8 cellular contexts compared by ENCODE assay signal in genomic region chr12:95820096-95820703, GRCh38. TPM values are rescaled to one million over a fixed set of nuclear protein-coding genes. Genes with fewer than 3 reads are reported as not detected.
DNase-seq lines count a peak whose midpoint lies in the region; ATAC-seq and TF ChIP-seq lines count a peak whose summit lies in the region.

No MANE protein-coding gene starts in this region.

- H3K27me3 ChIP-seq in H9 (ENCODE audit: insufficient read depth, low read length) (no peaks in the 10 kb centered on the region), endodermal cell (ENCODE audit: control insufficient read depth, insufficient read depth, low read length, poor library complexity, severe bottlenecking) (no peaks in the 10 kb centered on the region), osteoblast (ENCODE audit: insufficient read depth, low read length) (peaks cover 23% of the 10 kb centered on the region)
- H3K27me3 ChIP-seq in CD8-positive, alpha-beta T cell (ENCODE audit: insufficient read depth, low read length) = no peaks in the 10 kb centered on the region

- H2BK5ac ChIP-seq in H9 (ENCODE audit: insufficient read length, low read length) = no peak overlapping the region

- H3K9me3 Mint-ChIP-seq in H9 (no peaks in the 10 kb centered on the region), endodermal cell (no peaks in the 10 kb centered on the region)
- no peaks in the 10 kb centered on the region for H3K9me3 Mint-ChIP-seq in CD8-positive, alpha-beta T cell

- H3K4me1 Mint-ChIP-seq in H9 (no peaks in the 10 kb centered on the region), endodermal cell (peaks cover 3% of the 10 kb centered on the region)
- no peaks in the 10 kb centered on the region for H3K4me1 Mint-ChIP-seq in CD8-positive, alpha-beta T cell (ENCODE audit: low read depth)

- no peaks in the 10 kb centered on the region for H3K79me2 ChIP-seq in H9 (ENCODE audit: insufficient read depth, low read length)
- H3K79me2 ChIP-seq in osteoblast (ENCODE audit: insufficient read depth, low read length) = no peaks in the 10 kb centered on the region

- H3K4me1 ChIP-seq in H9 (ENCODE audit: insufficient read depth, low read length) (no peaks in the 10 kb centered on the region), endodermal cell (ENCODE audit: control insufficient read depth, insufficient read depth, low read length) (no peaks in the 10 kb centered on the region), osteoblast (ENCODE audit: insufficient read depth, low read length) (no peaks in the 10 kb centered on the region)
- H3K4me1 ChIP-seq in CD8-positive, alpha-beta T cell (ENCODE audit: insufficient read depth, low read length) = no peaks in the 10 kb centered on the region

- no peak overlapping the region for H3K23ac ChIP-seq in H9 (ENCODE audit: insufficient read length, low read depth, low read length)

- H3K36me3 Mint-ChIP-seq in H9 (ENCODE audit: insufficient read depth in 1 of 3, low read depth in 3 of 3) (no peaks in the 10 kb centered on the region), endodermal cell (ENCODE audit: low read depth) (no peaks in the 10 kb centered on the region)
- H3K36me3 Mint-ChIP-seq in CD8-positive, alpha-beta T cell = no peaks in the 10 kb centered on the region

- H3K4ac ChIP-seq in H9 (ENCODE audit: low read depth, low read length) = no peak overlapping the region

- POLR2A ChIA-PET in CD8-positive, alpha-beta T cell (lab: Charles Lee) = no interaction called here

- no peaks in the 10 kb centered on the region for H3K23me2 ChIP-seq in H9 (ENCODE audit: insufficient read length, low read depth, low read length, poor library complexity, severe bottlenecking)

- CTCF ChIA-PET in CD8-positive, alpha-beta T cell (lab: Charles Lee) = no interaction called here

- no peak overlapping the region for H3K18ac ChIP-seq in H9 (ENCODE audit: insufficient read length, low read depth, low read length)

- H4K8ac ChIP-seq in H9 (replicated peaks; ENCODE audit: insufficient read length, low read depth, low read length) = no peak overlapping the region

- H2BK120ac ChIP-seq in H9 (ENCODE audit: low read depth, low read length, poor library complexity, severe bottlenecking) = no peak overlapping the region

- DNase-seq in H9 = no peak
- peak; percentile 64 for DNase-seq in NCI-H748 treated with DMSO at 0.1 percent for 48 hours (lab: John Stamatoyannopoulos, UW)
- DNase-seq in endodermal cell = no peak
- peak; percentile 66 for DNase-seq in osteoblast (ENCODE audit: insufficient read length, low spot score, missing footprints)
- DNase-seq in GDM1 (lab: John Stamatoyannopoulos, UW) = no peak
- DNase-seq in stimulated activated CD4-positive, alpha-beta T cell treated with anti-CD3 and anti-CD28 coated beads, Interleukin-4, amount 100 ng/mL, for 4 hours = no peak
- DNase-seq in CD8-positive, alpha-beta T cell = no peak

- intact Hi-C loops in CD8-positive, alpha-beta T cell (cut with DNase I, micrococcal nuclease) = loop anchor here in 1 of 2 experiments (5.0 kb wide), 1 partner anchor 177 kb away; the partner anchor contains the start of gene HAL

- no peak overlapping the region for H3T11ph ChIP-seq in H9 (ENCODE audit: low read length)

- H2AFZ ChIP-seq in H9 (ENCODE audit: low read length) = no peak overlapping the region
- H2AFZ ChIP-seq in osteoblast (ENCODE audit: low read length) = no peak overlapping the region

- no peaks in the 10 kb centered on the region for H3K36me3 ChIP-seq in endodermal cell (ENCODE audit: control insufficient read depth, insufficient read depth, low read length)
- no peaks in the 10 kb centered on the region for H3K36me3 ChIP-seq in osteoblast (ENCODE audit: insufficient read depth, low read length)
- no peaks in the 10 kb centered on the region for H3K36me3 ChIP-seq in CD8-positive, alpha-beta T cell (ENCODE audit: insufficient read depth, low read length)

- H3K4me2 ChIP-seq in H9 (ENCODE audit: insufficient read depth, insufficient read length, low read length) (no peak overlapping the region), osteoblast (ENCODE audit: insufficient read depth, low read length) (no peak overlapping the region)

- no peak for ATAC-seq in CD8-positive, alpha-beta T cell

- no peak overlapping the region for H4K5ac ChIP-seq in H9 (ENCODE audit: insufficient read length, low read depth, low read length)

- no peak overlapping the region for H4K91ac ChIP-seq in H9 (ENCODE audit: insufficient read length, low read depth, low read length)

- no peak overlapping the region for H2BK15ac ChIP-seq in H9 (ENCODE audit: low read depth, low read length)

- H3K9ac ChIP-seq in H9 (ENCODE audit: extremely low read depth, insufficient read length, low read length) (no peak overlapping the region), endodermal cell (ENCODE audit: extremely low read depth, low read length, poor library complexity, severe bottlenecking) (no peak overlapping the region)

- H2BK12ac ChIP-seq in H9 (ENCODE audit: insufficient read length, low read depth, low read length) = no peak overlapping the region

- H3K9me3 ChIP-seq in H9 (ENCODE audit: control insufficient read depth, low read depth, low read length) (no peaks in the 10 kb centered on the region), endodermal cell (ENCODE audit: control insufficient read depth, low read length) (no peaks in the 10 kb centered on the region), osteoblast (ENCODE audit: low read depth, low read length) (no peaks in the 10 kb centered on the region)
- no peaks in the 10 kb centered on the region for H3K9me3 ChIP-seq in CD8-positive, alpha-beta T cell (ENCODE audit: low read length)

- H3K27ac ChIP-seq in 22Rv1 (no peak overlapping the region), H9 (ENCODE audit: insufficient read length, low read depth, low read length) (no peak overlapping the region), endodermal cell (ENCODE audit: low read depth, low read length) (no peak overlapping the region), osteoblast (ENCODE audit: low read depth, low read length) (no peak overlapping the region)
- H3K27ac ChIP-seq in CD8-positive, alpha-beta T cell (ENCODE audit: low read depth, low read length) = no peak overlapping the region

- H3K79me1 ChIP-seq in H9 (ENCODE audit: insufficient read depth, low read depth, low read length, poor library complexity, severe bottlenecking) = no peaks in the 10 kb centered on the region

- no peak overlapping the region for H3K4me3 ChIP-seq in endodermal cell (ENCODE audit: low read length)
- no peak overlapping the region for H3K4me3 ChIP-seq in osteoblast (ENCODE audit: insufficient read depth, low read length)
- H3K4me3 ChIP-seq in CD8-positive, alpha-beta T cell (ENCODE audit: low read depth, low read length) = no peak overlapping the region

- no peaks in the 10 kb centered on the region for H4K20me1 ChIP-seq in H9 (ENCODE audit: control insufficient read depth, insufficient read depth, insufficient read length)
- no peaks in the 10 kb centered on the region for H4K20me1 ChIP-seq in osteoblast (ENCODE audit: insufficient read depth, low read length)

- no peak overlapping the region for H3K4me3 Mint-ChIP-seq in H9
- H3K4me3 Mint-ChIP-seq in endodermal cell = no peak overlapping the region
- no peak overlapping the region for H3K4me3 Mint-ChIP-seq in CD8-positive, alpha-beta T cell

- no peak overlapping the region for H3K27ac Mint-ChIP-seq in H9
- H3K27ac Mint-ChIP-seq in endodermal cell = no peak overlapping the region
- no peak overlapping the region for H3K27ac Mint-ChIP-seq in CD8-positive, alpha-beta T cell

- peak; percentile 92 for TF ChIP-seq CTCF in 22Rv1 (IDR thresholded peaks at IDR 0.05)
- TF ChIP-seq CTCF in H9 (conservative IDR thresholded peaks at IDR 0.05) = peak; percentile 69
- TF ChIP-seq CTCF in endodermal cell (conservative IDR thresholded peaks at IDR 0.05) = peak; percentile 82
- TF ChIP-seq CTCF in osteoblast (IDR thresholded peaks at IDR 0.05; ENCODE audit: extremely low read depth, low read depth, low read length) = peak; percentile 74
- TF ChIP-seq CTCF in CD8-positive, alpha-beta T cell (IDR thresholded peaks at IDR 0.05) = no peak

- no CpG with 5 or more reads among the region's 1 CpG for WGBS in H9 (ENCODE audit: extremely low coverage, insufficient read length, low lambda C conversion rate)
- WGBS in endodermal cell (ENCODE audit: insufficient coverage in 1 of 2, insufficient read length in 1 of 2), 2 experiments = 0% methylated on average over 1 of the region's 1 CpG; no CpG with 5 or more reads in 1 of the 2 experiments

- no peak overlapping the region for H3K56ac ChIP-seq in H9 (ENCODE audit: insufficient read length, low read depth, low read length)

- no peak overlapping the region for H2AK5ac ChIP-seq in H9 (ENCODE audit: insufficient read length, low read length)

- H3K27me3 Mint-ChIP-seq in H9 (ENCODE audit: low read depth) = no peaks in the 10 kb centered on the region
- no peaks in the 10 kb centered on the region for H3K27me3 Mint-ChIP-seq in endodermal cell (ENCODE audit: insufficient read depth)
- H3K27me3 Mint-ChIP-seq in CD8-positive, alpha-beta T cell (ENCODE audit: low read depth) = peaks cover 17% of the 10 kb centered on the region

- no peak overlapping the region for H3K14ac ChIP-seq in H9 (ENCODE audit: insufficient read depth, low read length)

- no peak overlapping the region for H2BK20ac ChIP-seq in H9 (ENCODE audit: low read depth, low read length, poor library complexity, severe bottlenecking)

RNA-seq across cellular contexts. Expression of gene NTN4, which starts 29.6 kb away (rescaled TPM):
- total RNA-seq in H9 (2021) (0.13 and 0.17 TPM in 2 replicates), endodermal cell (10 to 100 TPM; 57.4 to 58.2 TPM), osteoblast (45.1 and 47.8 TPM in 2 replicates)
- 14.5 TPM for polyA plus RNA-seq in endodermal cell (2013, experiment 1 of 2)
- polyA plus RNA-seq in endodermal cell (2013, experiment 2 of 2) = 15.6 TPM
- total RNA-seq in CD8-positive, alpha-beta T cell = under 1 TPM; 0.14 to 0.47 TPM

RNA-seq across cellular contexts. Expression of gene SNRPF, which starts 38.6 kb away (rescaled TPM):
- total RNA-seq in H9 (2021) (70.3 and 77.1 TPM in 2 replicates), endodermal cell (10 to 100 TPM; 59.6 to 66.5 TPM), osteoblast (6.2 and 6.8 TPM in 2 replicates)
- 151 TPM for polyA plus RNA-seq in endodermal cell (2013, experiment 1 of 2)
- 143 TPM for polyA plus RNA-seq in endodermal cell (2013, experiment 2 of 2)
- total RNA-seq in CD8-positive, alpha-beta T cell = 10 to 100 TPM; 42.9 to 49.2 TPM

Comparison
In these comparisons a context has a peak if more than half of its experiments do, and no peak if none do; other contexts are left out.
1. DNase-seq: peak in NCI-H748 treated with DMSO at 0.1 percent for 48 hours (single experiment) and osteoblast (single experiment); none in H9 (single experiment), endodermal cell (single experiment), GDM1 (single experiment), stimulated activated CD4-positive, alpha-beta T cell treated with anti-CD3 and anti-CD28 coated beads, Interleukin-4, amount 100 ng/mL, for 4 hours (0 of 2) and CD8-positive, alpha-beta T cell (0 of 7).
2. RNA of gene NTN4, which starts 29.6 kb away (total RNA-seq): 57.4 to 58.2 TPM in endodermal cell and 45.1 to 47.8 TPM in osteoblast; 0.14 to 0.47 TPM in CD8-positive, alpha-beta T cell and 0.13 to 0.17 TPM in H9; every median in the first group is over 10 times any median in the second.